ENCODE assay signal across 8 cellular contexts in the genomic region with DNA sequence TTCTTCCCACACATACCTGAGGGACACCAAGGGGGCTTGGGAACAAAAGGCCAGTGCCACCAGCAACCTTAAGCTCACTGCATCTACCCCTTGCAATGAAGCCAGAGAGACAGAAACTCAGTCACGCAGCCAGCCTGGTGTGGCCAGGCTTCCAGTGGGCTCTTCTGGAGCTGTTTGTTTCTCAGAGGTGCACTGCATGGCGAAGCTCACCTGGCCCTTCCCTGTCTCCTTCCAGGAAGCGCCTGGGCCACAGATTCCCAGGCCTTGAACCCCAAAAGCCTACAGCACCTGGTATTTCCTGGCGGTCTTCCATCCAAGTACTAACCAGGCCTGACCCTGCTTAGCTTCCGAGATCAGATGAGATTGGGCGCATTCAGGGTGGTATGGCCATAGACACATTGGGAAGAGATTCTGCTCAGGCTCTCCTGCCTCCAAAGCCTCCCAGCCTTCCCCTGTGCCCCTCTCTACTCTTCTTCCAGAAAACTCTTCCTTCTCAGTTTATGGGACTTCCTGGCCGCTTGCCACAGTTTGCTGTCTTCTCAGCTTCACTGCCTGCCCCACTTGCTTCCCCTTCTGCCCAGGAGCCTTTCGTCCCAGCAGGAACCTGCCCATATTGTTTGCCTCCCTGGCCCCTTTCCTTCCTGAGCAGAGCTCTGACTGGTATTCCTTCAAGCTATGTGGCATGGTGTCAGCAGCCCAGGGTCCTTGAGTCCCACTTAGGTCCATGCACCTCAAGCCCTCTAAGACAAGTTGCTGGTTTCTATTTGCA. TPM values are rescaled to one million over a fixed set of nuclear protein-coding genes. Genes with fewer than 3 reads are reported as not detected.
A peak's percentile ranks its signal among the peaks of the same experiment; 100 is the strongest.
DNase-seq lines count a peak whose midpoint lies in the region; ATAC-seq and TF ChIP-seq lines count a peak whose summit lies in the region.

No MANE protein-coding gene starts in this region.

- peak overlapping the region; percentile 76 for H3K9ac ChIP-seq in BLaER1

- H3K4me3 Mint-ChIP-seq in central memory CD8-positive, alpha-beta T cell = peak overlapping the region; percentile 93
- peak overlapping the region; percentile 95 for H3K4me3 Mint-ChIP-seq in natural killer cell

- H3K4me2 ChIP-seq in BLaER1 = peak overlapping the region; percentile 94

- H3K27ac ChIP-seq in BLaER1 = peak overlapping the region; percentile 82
- peak overlapping the region; percentile 98 for H3K27ac ChIP-seq in KOPT-K1 (ENCODE audit: low read depth, low read length, poor library complexity, severe bottlenecking)

- H4K20me1 ChIP-seq in BLaER1 = peaks cover 49% of the 10 kb centered on the region

- H3K36me3 Mint-ChIP-seq in central memory CD8-positive, alpha-beta T cell (ENCODE audit: insufficient read depth) = peaks cover 31% of the 10 kb centered on the region
- no peaks in the 10 kb centered on the region for H3K36me3 Mint-ChIP-seq in natural killer cell

- H3K27me3 Mint-ChIP-seq in central memory CD8-positive, alpha-beta T cell = no peaks in the 10 kb centered on the region
- H3K27me3 Mint-ChIP-seq in natural killer cell (ENCODE audit: low read depth in 2 of 2) = no peaks in the 10 kb centered on the region

- TF ChIP-seq CTCF in natural killer cell (IDR thresholded peaks at IDR 0.05) = no peak

- H3K27ac Mint-ChIP-seq in central memory CD8-positive, alpha-beta T cell (ENCODE audit: low read depth) = peak overlapping the region; percentile 66
- H3K27ac Mint-ChIP-seq in natural killer cell = peak overlapping the region; percentile 89 to 93

- H3K4me1 ChIP-seq in BLaER1 = peaks cover 90% of the 10 kb centered on the region

- no peaks in the 10 kb centered on the region for H3K9me3 ChIP-seq in BLaER1
- no peaks in the 10 kb centered on the region for H3K9me3 ChIP-seq in KOPT-K1 (ENCODE audit: insufficient read depth, low read length, poor library complexity, severe bottlenecking)

- peaks cover 5% of the 10 kb centered on the region for H3K9me3 Mint-ChIP-seq in central memory CD8-positive, alpha-beta T cell
- H3K9me3 Mint-ChIP-seq in natural killer cell = no peaks in the 10 kb centered on the region

- no peaks in the 10 kb centered on the region for H3K27me3 ChIP-seq in BLaER1

- no peak for DNase-seq in central memory CD8-positive, alpha-beta T cell (ENCODE audit: low spot score in 2 of 2)
- DNase-seq in natural killer cell (no peak), GM19240 (ENCODE audit: insufficient read length, low spot score) (no peak), COLO668 (lab: John Stamatoyannopoulos, UW; ENCODE audit: unreplicated experiment) (no peak)

- H3K36me3 ChIP-seq in BLaER1 (peaks cover 35% of the 10 kb centered on the region), KOPT-K1 (ENCODE audit: insufficient read depth, low read length) (peaks cover 23% of the 10 kb centered on the region)

- peak overlapping the region; percentile 72 for H3K4me3 ChIP-seq in BLaER1

- peaks cover 82% of the 10 kb centered on the region for H3K4me1 Mint-ChIP-seq in central memory CD8-positive, alpha-beta T cell
- H3K4me1 Mint-ChIP-seq in natural killer cell = peaks cover 74 to 84% of the 10 kb centered on the region in 2 donors

- intact Hi-C loops in natural killer cell (cut with micrococcal nuclease) = no loop called here

- ATAC-seq in central memory CD8-positive, alpha-beta T cell (replicated peaks; ENCODE audit: extremely low read depth, poor library complexity, severe bottlenecking) = no peak
- ATAC-seq in natural killer cell = no peak
- no peak for ATAC-seq in HG03045 (IDR thresholded peaks at IDR 0.05; ENCODE audit: unreplicated experiment)
- no peak for ATAC-seq in GM18870 (IDR thresholded peaks at IDR 0.05; ENCODE audit: unreplicated experiment)

RNA-seq across cellular contexts. Expression of gene CISD3, which starts 1.6 kb away (rescaled TPM):
- total RNA-seq in natural killer cell = 10 to 100 TPM; 32.6 to 37.4 (median 33.9) TPM

RNA-seq across cellular contexts. Expression of gene PCGF2, which starts 16.4 kb away (rescaled TPM):
- under 1 TPM in 1 of 3 donors, not detected in 2; 0.12 TPM for total RNA-seq in natural killer cell

RNA-seq across cellular contexts. Expression of gene PSMB3, which starts 20.8 kb away (rescaled TPM):
- total RNA-seq in natural killer cell = 100 to 1,000 TPM; 102 to 129 (median 118) TPM

RNA-seq across cellular contexts. Expression of gene MLLT6, which starts 26.6 kb away (rescaled TPM):
- 100 to 1,000 TPM; 478 to 578 (median 485) TPM for total RNA-seq in natural killer cell

RNA-seq across cellular contexts. Expression of gene EPOP, which starts 57.0 kb away (rescaled TPM):
- 1 to 10 TPM in 2 of 3 donors, under 1 TPM in 1; 0.66 to 1.9 (median 1.1) TPM for total RNA-seq in natural killer cell
